9 cellular contexts compared by ENCODE assay signal in genomic region chr9:123322771-123323481, GRCh38. TPM values are rescaled to one million over a fixed set of nuclear protein-coding genes. Genes with fewer than 3 reads are reported as not detected.
A peak's percentile ranks its signal among the peaks of the same experiment; 100 is the strongest.
DNase-seq lines count a peak whose midpoint lies in the region; ATAC-seq and TF ChIP-seq lines count a peak whose summit lies in the region.
"Had no signal": no experiment of that assay in that cellular context is flagged by ENCODE, and none has a peak within 500 bp of the region (broad histone marks: within the 10 kb centered on the region; RNA-seq: fewer than 3 reads in every experiment).

No MANE protein-coding gene starts in this region.

- peak overlapping the region; percentile 13 for H3K4me3 ChIP-seq in GM12875 (ENCODE audit: low read depth, low read length)

- H3K4me3 Mint-ChIP-seq in activated naive CD4-positive, alpha-beta T cell treated with anti-CD3 and anti-CD28 coated beads, Interleukin-2, amount 50 U/mL, for 24 hours = peak overlapping the region; percentile 64

- CTCF ChIA-PET in HEK293T (lab: Yijun Ruan, JAX) = no interaction called here

- no peaks in the 10 kb centered on the region for H3K36me3 Mint-ChIP-seq in activated naive CD4-positive, alpha-beta T cell treated with anti-CD3 and anti-CD28 coated beads, Interleukin-2, amount 50 U/mL, for 24 hours

- peak; percentile 56 for ATAC-seq in HG02642 (IDR thresholded peaks at IDR 0.05; ENCODE audit: poor library complexity, unreplicated experiment)
- ATAC-seq in HG03520 (IDR thresholded peaks at IDR 0.05; ENCODE audit: unreplicated experiment) = no peak
- ATAC-seq: HCT116 had no signal

- H3K27me3 Mint-ChIP-seq in activated naive CD4-positive, alpha-beta T cell treated with anti-CD3 and anti-CD28 coated beads, Interleukin-2, amount 50 U/mL, for 24 hours = no peaks in the 10 kb centered on the region

- peak; percentile 39 for DNase-seq in T follicular helper cell (ENCODE audit: low read depth)
- DNase-seq in stimulated activated CD4-positive, alpha-beta T cell treated with anti-CD3 and anti-CD28 coated beads, Interleukin-1b, Interleukin-23, amount 100 ng/mL, for 48 hours = peak; percentile 62
- no peak for DNase-seq in HEK293T (ENCODE audit: extremely low spot score)
- DNase-seq in cerebellum (ENCODE audit: low spot score) = no peak

- H3K4me1 Mint-ChIP-seq in activated naive CD4-positive, alpha-beta T cell treated with anti-CD3 and anti-CD28 coated beads, Interleukin-2, amount 50 U/mL, for 24 hours = peaks cover 44% of the 10 kb centered on the region

- TF ChIP-seq CTCF in GM12875 (IDR thresholded peaks at IDR 0.05; ENCODE audit: borderline replicate concordance, insufficient read depth, low read depth, low read length) = no peak

- no peaks in the 10 kb centered on the region for H3K9me3 Mint-ChIP-seq in activated naive CD4-positive, alpha-beta T cell treated with anti-CD3 and anti-CD28 coated beads, Interleukin-2, amount 50 U/mL, for 24 hours

- POLR2A ChIA-PET in HEK293T (lab: Yijun Ruan, JAX) = no interaction called here

- H3K27ac Mint-ChIP-seq in activated naive CD4-positive, alpha-beta T cell treated with anti-CD3 and anti-CD28 coated beads, Interleukin-2, amount 50 U/mL, for 24 hours = peak overlapping the region; percentile 98

TF ChIP-seq in HEK293T, 16 proteins besides CTCF, POLR2A, EP300 and RAD21:
- TF ChIP-seq FOXA1 (IDR thresholded peaks at IDR 0.05) (no peak), BHLHE40 (IDR thresholded peaks at IDR 0.05; ENCODE audit: borderline replicate concordance) (no peak), HDGF (IDR thresholded peaks at IDR 0.05; ENCODE audit: borderline replicate concordance) (no peak), LEF1 (IDR thresholded peaks at IDR 0.05; ENCODE audit: borderline replicate concordance) (no peak), ARNT (IDR thresholded peaks at IDR 0.05) (no peak), ZNF384 (IDR thresholded peaks at IDR 0.05) (no peak), CTBP1 (IDR thresholded peaks at IDR 0.05; ENCODE audit: borderline replicate concordance) (no peak), PKNOX1 (IDR thresholded peaks at IDR 0.05) (no peak), L3MBTL2 (conservative IDR thresholded peaks at IDR 0.05) (no peak), SUZ12 (IDR thresholded peaks at IDR 0.05) (no peak), NFRKB (IDR thresholded peaks at IDR 0.05) (no peak), FOXK2 (IDR thresholded peaks at IDR 0.05) (no peak), SP1 (IDR thresholded peaks at IDR 0.05) (no peak)
TF ChIP-seq in HEK293T: peak in this region for 0.

RNA-seq across cellular contexts. Expression of gene CRB2, which starts 33.1 kb away (rescaled TPM):
- total RNA-seq in cerebellum = 18.1 TPM

RNA-seq across cellular contexts. Expression of gene STRBP, which starts 54.5 kb away (rescaled TPM):
- 90.7 TPM for total RNA-seq in cerebellum

Comparison
In these comparisons a context has a peak if more than half of its experiments do, and no peak if none do; other contexts are left out.
1. DNase-seq: peak in T follicular helper cell (single experiment) and stimulated activated CD4-positive, alpha-beta T cell treated with anti-CD3 and anti-CD28 coated beads, Interleukin-1b, Interleukin-23, amount 100 ng/mL, for 48 hours (single experiment); none in HEK293T (single experiment) and cerebellum (single experiment).